ENCODE assay signal across 1 cellular context in genomic region chr10:5493698-5494097, GRCh38.
TF ChIP-seq lines count a peak whose summit lies in the region.

No MANE protein-coding gene starts in this region.

TF ChIP-seq in HepG2, 621 proteins besides CTCF, POLR2A, EP300 and RAD21 (continued from another document and continues in another):
- TF ChIP-seq SIX4 (CRISPR knock-in tag; IDR thresholded peaks at IDR 0.05) (0 out of 2 replicates have a peak, but pooled peaks have one; percentile 32), ZFX (CRISPR knock-in tag; IDR thresholded peaks at IDR 0.05; ENCODE audit: low read depth) (peak; percentile 46; the same call in 1 of the 2 replicates), FOXO1 (CRISPR knock-in tag; IDR thresholded peaks at IDR 0.05) (peak; percentile 70), SMAD9 (CRISPR knock-in tag; IDR thresholded peaks at IDR 0.05) (no peak), MLXIP (CRISPR knock-in tag; IDR thresholded peaks at IDR 0.05; ENCODE audit: borderline replicate concordance) (no peak), ZKSCAN1 (IDR thresholded peaks at IDR 0.05; ENCODE audit: low read length) (no peak), KIAA2018 (CRISPR knock-in tag; IDR thresholded peaks at IDR 0.05; ENCODE audit: borderline replicate concordance) (no peak), HOMEZ (CRISPR knock-in tag; IDR thresholded peaks at IDR 0.05; ENCODE audit: low read depth) (no peak), TMF1 (CRISPR knock-in tag; IDR thresholded peaks at IDR 0.05; ENCODE audit: low read depth) (no peak), ZNF331 (CRISPR knock-in tag; IDR thresholded peaks at IDR 0.05) (peak; percentile 67; the same call in 1 of the 2 replicates), TBL1XR1 (IDR thresholded peaks at IDR 0.05; ENCODE audit: borderline replicate concordance, low read length, partially characterized antibody) (no peak), DMAP1 (CRISPR knock-in tag; IDR thresholded peaks at IDR 0.05) (no peak), DNMT3B (CRISPR knock-in tag; conservative IDR thresholded peaks at IDR 0.05) (no peak), ZNF3 (CRISPR knock-in tag; IDR thresholded peaks at IDR 0.05) (no peak), HINFP (CRISPR knock-in tag; IDR thresholded peaks at IDR 0.05; ENCODE audit: low read depth) (no peak), MYC (CRISPR knock-in tag; IDR thresholded peaks at IDR 0.05; ENCODE audit: borderline replicate concordance) (no peak), LRRFIP1 (CRISPR knock-in tag; conservative IDR thresholded peaks at IDR 0.05) (no peak), GMEB1 (CRISPR knock-in tag; IDR thresholded peaks at IDR 0.05; ENCODE audit: borderline replicate concordance) (no peak), NFKB2 (CRISPR knock-in tag; IDR thresholded peaks at IDR 0.05; ENCODE audit: borderline replicate concordance) (no peak), SALL1 (CRISPR knock-in tag; IDR thresholded peaks at IDR 0.05) (peak; percentile 60), IKZF4 (CRISPR knock-in tag; IDR thresholded peaks at IDR 0.05; ENCODE audit: borderline replicate concordance, low read depth, not compliant biosample characterization) (no peak), ZNF136 (CRISPR knock-in tag; IDR thresholded peaks at IDR 0.05; ENCODE audit: low read depth) (no peak)
- TF ChIP-seq, protein P1, sequence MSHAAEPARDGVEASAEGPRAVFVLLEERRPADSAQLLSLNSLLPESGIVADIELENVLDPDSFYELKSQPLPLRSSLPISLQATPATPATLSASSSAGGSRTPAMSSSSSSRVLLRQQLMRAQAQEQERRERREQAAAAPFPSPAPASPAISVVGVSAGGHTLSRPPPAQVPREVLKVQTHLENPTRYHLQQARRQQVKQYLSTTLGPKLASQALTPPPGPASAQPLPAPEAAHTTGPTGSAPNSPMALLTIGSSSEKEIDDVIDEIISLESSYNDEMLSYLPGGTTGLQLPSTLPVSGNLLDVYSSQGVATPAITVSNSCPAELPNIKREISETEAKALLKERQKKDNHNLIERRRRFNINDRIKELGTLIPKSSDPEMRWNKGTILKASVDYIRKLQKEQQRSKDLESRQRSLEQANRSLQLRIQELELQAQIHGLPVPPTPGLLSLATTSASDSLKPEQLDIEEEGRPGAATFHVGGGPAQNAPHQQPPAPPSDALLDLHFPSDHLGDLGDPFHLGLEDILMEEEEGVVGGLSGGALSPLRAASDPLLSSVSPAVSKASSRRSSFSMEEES (CRISPR knock-in tag; IDR thresholded peaks at IDR 0.05), result no peak
- TF ChIP-seq, protein P2, sequence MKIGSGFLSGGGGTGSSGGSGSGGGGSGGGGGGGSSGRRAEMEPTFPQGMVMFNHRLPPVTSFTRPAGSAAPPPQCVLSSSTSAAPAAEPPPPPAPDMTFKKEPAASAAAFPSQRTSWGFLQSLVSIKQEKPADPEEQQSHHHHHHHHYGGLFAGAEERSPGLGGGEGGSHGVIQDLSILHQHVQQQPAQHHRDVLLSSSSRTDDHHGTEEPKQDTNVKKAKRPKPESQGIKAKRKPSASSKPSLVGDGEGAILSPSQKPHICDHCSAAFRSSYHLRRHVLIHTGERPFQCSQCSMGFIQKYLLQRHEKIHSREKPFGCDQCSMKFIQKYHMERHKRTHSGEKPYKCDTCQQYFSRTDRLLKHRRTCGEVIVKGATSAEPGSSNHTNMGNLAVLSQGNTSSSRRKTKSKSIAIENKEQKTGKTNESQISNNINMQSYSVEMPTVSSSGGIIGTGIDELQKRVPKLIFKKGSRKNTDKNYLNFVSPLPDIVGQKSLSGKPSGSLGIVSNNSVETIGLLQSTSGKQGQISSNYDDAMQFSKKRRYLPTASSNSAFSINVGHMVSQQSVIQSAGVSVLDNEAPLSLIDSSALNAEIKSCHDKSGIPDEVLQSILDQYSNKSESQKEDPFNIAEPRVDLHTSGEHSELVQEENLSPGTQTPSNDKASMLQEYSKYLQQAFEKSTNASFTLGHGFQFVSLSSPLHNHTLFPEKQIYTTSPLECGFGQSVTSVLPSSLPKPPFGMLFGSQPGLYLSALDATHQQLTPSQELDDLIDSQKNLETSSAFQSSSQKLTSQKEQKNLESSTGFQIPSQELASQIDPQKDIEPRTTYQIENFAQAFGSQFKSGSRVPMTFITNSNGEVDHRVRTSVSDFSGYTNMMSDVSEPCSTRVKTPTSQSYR (CRISPR knock-in tag; IDR thresholded peaks at IDR 0.05; ENCODE audit: borderline replicate concordance), result no peak
- TF ChIP-seq, protein P3, sequence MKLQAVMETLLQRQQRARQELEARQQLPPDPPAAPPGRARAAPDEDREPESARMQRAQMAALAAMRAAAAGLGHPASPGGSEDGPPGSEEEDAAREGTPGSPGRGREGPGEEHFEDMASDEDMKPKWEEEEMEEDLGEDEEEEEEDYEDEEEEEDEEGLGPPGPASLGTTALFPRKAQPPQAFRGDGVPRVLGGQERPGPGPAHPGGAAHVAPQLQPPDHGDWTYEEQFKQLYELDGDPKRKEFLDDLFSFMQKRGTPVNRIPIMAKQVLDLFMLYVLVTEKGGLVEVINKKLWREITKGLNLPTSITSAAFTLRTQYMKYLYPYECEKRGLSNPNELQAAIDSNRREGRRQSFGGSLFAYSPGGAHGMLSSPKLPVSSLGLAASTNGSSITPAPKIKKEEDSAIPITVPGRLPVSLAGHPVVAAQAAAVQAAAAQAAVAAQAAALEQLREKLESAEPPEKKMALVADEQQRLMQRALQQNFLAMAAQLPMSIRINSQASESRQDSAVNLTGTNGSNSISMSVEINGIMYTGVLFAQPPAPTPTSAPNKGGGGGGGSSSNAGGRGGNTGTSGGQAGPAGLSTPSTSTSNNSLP (IDR thresholded peaks at IDR 0.05; ENCODE audit: low read depth, low read length), result no peak
